Comparison of ENCODE assay signal across 16 cellular contexts in the genomic region with DNA sequence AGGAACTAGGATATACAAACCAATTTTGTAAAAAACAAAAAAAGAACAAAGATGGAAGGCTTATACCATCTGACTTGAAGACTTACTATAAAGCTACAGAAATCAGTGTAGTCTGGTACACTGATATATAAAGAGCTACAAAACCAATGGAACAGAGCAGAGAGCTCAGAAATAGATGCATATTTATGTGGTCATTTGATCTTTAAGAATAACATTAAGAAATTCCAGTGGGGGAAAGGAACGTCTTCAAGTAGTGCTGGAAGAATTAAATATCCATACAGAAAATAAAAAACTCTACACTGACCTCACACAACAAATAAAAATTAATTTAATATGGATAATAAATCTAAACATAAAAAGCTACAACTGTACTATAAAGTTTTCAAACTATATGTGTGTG.
"Had no signal": no experiment of that assay in that cellular context is flagged by ENCODE, and none has a peak within 500 bp of the region (broad histone marks: within the 10 kb centered on the region; RNA-seq: fewer than 3 reads in every experiment).

No MANE protein-coding gene starts in this region.

- H3K27ac Mint-ChIP-seq: naive thymus-derived CD8-positive, alpha-beta T cell had no signal

- DNase-seq: cortex of kidney; effector memory CD4-positive, alpha-beta T cell; foreskin keratinocyte; hippocampal formation; kidney glomerular epithelial cell; mucosa of descending colon; naive thymus-derived CD8-positive, alpha-beta T cell; ovary; sigmoid colon; small intestine; stimulated activated CD4-positive, alpha-beta T cell treated with anti-CD3 and anti-CD28 coated beads, Interleukin-2, amount 100 ng/mL, for 48 hours; stimulated activated naive CD4-positive, alpha-beta T cell treated with Interleukin-2 at 50 U/mL for 16 hours; trophoblast cell had no signal

- H3K27me3 ChIP-seq: foreskin keratinocyte, neutrophil, ovary, right atrium auricular region, sigmoid colon had no signal

- H3K9me3 ChIP-seq: mucosa of descending colon, neutrophil, ovary, right atrium auricular region, sigmoid colon had no signal

- H3K9me3 Mint-ChIP-seq: naive thymus-derived CD8-positive, alpha-beta T cell had no signal

- H3K4me3 ChIP-seq: mucosa of descending colon, ovary, right atrium auricular region, sigmoid colon had no signal

- ATAC-seq: esophagus mucosa; foreskin keratinocyte; mucosa of descending colon; naive thymus-derived CD8-positive, alpha-beta T cell had no signal

- H3K4me1 Mint-ChIP-seq: naive thymus-derived CD8-positive, alpha-beta T cell had no signal

- H3K27ac ChIP-seq: foreskin keratinocyte, neutrophil, ovary, right atrium auricular region, sigmoid colon had no signal

- H3K4me1 ChIP-seq: foreskin keratinocyte had no signal

- H3K36me3 Mint-ChIP-seq: naive thymus-derived CD8-positive, alpha-beta T cell had no signal

- H3K4me3 Mint-ChIP-seq: naive thymus-derived CD8-positive, alpha-beta T cell had no signal

- H3K36me3 ChIP-seq: neutrophil, ovary, right atrium auricular region, sigmoid colon had no signal
